ENCODE assay signal across 1 cellular context in the genomic region with DNA sequence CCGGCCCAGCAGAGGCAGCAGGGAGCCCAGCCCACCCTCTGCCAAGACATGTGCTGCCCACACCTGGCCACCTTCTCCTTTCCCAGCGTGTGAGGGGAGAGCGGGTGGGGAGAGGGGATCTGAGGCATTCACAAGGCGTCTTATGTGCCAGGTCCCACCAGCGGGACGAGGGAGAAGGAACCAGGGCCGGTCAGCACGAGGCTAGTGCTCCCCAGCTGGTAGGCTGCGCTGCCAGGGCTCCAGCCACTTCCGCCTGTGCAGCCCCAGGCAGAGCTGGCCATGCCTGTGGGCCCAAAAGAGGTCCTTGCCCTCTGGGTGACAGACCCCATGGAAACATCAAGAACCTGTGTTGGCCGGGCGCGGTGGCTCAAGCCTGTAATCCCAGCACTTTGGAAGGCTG.
TF ChIP-seq lines count a peak whose summit lies in the region.

No MANE protein-coding gene starts in this region.

TF ChIP-seq in IMR-90, 13 proteins besides CTCF, POLR2A, EP300 and RAD21:
- TF ChIP-seq MXI1 (IDR thresholded peaks at IDR 0.05; ENCODE audit: borderline replicate concordance, low read depth, low read length): no peak
- TF ChIP-seq, protein P1, sequence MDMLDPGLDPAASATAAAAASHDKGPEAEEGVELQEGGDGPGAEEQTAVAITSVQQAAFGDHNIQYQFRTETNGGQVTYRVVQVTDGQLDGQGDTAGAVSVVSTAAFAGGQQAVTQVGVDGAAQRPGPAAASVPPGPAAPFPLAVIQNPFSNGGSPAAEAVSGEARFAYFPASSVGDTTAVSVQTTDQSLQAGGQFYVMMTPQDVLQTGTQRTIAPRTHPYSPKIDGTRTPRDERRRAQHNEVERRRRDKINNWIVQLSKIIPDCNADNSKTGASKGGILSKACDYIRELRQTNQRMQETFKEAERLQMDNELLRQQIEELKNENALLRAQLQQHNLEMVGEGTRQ (IDR thresholded peaks at IDR 0.05; ENCODE audit: low read depth, low read length): no peak
